9 cellular contexts compared by ENCODE assay signal in the genomic region with DNA sequence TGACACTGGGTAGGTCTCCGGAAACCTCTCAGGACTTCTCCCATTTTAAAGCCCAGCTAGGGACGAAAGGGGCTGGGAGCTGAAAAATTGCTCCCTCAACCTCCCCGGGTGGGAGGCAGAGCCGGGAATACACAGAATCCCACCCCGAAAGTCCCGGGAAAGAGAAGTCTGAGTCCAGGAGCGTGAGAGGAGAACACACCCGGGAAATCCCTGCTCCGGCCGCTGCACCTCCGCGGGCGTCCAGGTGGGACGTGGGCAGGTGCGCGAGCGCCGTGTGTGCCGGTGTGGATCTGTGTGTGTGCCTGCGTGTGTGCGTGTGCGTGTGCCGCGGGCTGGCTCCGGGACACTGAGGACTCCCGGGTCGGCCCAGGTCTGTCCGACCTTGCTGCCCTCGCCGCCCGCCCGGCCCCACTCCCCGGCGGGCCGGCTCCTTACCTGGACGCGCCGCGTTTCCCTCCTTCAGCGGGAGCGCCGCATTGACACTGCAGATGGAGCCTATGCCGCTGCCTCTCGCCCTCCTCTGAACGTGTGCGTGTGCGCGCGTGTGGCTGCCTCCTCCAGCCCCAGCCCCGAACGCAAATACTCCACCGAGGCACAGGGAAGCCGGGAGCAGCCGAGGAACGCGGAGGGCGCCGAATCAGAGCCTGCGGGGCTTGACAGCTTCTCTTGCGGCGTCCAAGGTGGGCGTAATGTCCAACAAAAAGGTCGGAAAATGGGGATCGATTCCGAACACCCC. TPM values are rescaled to one million over a fixed set of nuclear protein-coding genes. Genes with fewer than 3 reads are reported as not detected.
DNase-seq lines count a peak whose midpoint lies in the region; ATAC-seq and FAIRE-seq lines count a peak whose summit lies in the region.
"Had no signal": no experiment of that assay in that cellular context is flagged by ENCODE, and none has a peak within 500 bp of the region (broad histone marks: within the 10 kb centered on the region; RNA-seq: fewer than 3 reads in every experiment).

Gene PLXNA4, minus strand, starts transcription at position 484 of the 736 bp plus-strand sequence. CDS start 67,777 bp downstream, outside the sequence.

- H3K9me3 ChIP-seq in small intestine (ENCODE audit: control insufficient read depth, low read depth), result no peaks in the 10 kb centered on the region

- peak; percentile 20 for ATAC-seq in activated CD8-positive, alpha-beta memory T cell treated with anti-CD3 and anti-CD28 coated beads, Interleukin-2, amount 10 ng/mL, durations not matched to agents 7 days and 5 days
- ATAC-seq in HG03460 (IDR thresholded peaks at IDR 0.05; ENCODE audit: unreplicated experiment), result no peak

- H3K27ac ChIP-seq in angular gyrus (ENCODE audit: low read depth, low read length) (peak within 1 kb of the TSS; percentile 58), small intestine (ENCODE audit: low read depth in 1 of 2, low read length in 1 of 2) (no peak within 1 kb of the TSS)

- 0 to 2% (median 1%) methylated on average over 47 to 65 of the region's 65 CpGs for WGBS in small intestine, 3 donors

- no peak for DNase-seq in activated CD8-positive, alpha-beta memory T cell treated with anti-CD3 and anti-CD28 coated beads, Interleukin-2, amount 10 ng/mL, durations not matched to agents 7 days and 5 days
- no peak for DNase-seq in activated CD8-positive, alpha-beta memory T cell treated with anti-CD3 and anti-CD28 coated beads, Interleukin-2, amount 50 U/mL, for 48 hours
- DNase-seq in immature natural killer cell (peak in 2 of 3 donors; percentile 13 to 30), small intestine (no peak), DMS153 (lab: John Stamatoyannopoulos, UW) (no peak), SKM-1 (lab: John Stamatoyannopoulos, UW; ENCODE audit: unreplicated experiment) (no peak)

- peak within 1 kb of the TSS; percentile 29 for H3K4me3 Mint-ChIP-seq in activated CD8-positive, alpha-beta memory T cell treated with anti-CD3 and anti-CD28 coated beads, Interleukin-2, amount 10 ng/mL, durations not matched to agents 7 days and 5 days
- peak within 1 kb of the TSS; percentile 67 to 90 (median 84) for H3K4me3 Mint-ChIP-seq in immature natural killer cell

- H3K9me3 Mint-ChIP-seq in activated CD8-positive, alpha-beta memory T cell treated with anti-CD3 and anti-CD28 coated beads, Interleukin-2, amount 10 ng/mL, durations not matched to agents 7 days and 5 days (ENCODE audit: low read depth), result no peaks in the 10 kb centered on the region
- H3K9me3 Mint-ChIP-seq in immature natural killer cell, result no peaks in the 10 kb centered on the region

- no peak for FAIRE-seq in small intestine (lab: Jason Lieb, UNC)
- FAIRE-seq: TTC549 had no signal

- CTCF ChIA-PET in activated CD8-positive, alpha-beta memory T cell treated with anti-CD3 and anti-CD28 coated beads, Interleukin-2, amount 10 ng/mL, durations not matched to agents 7 days and 5 days (lab: Charles Lee), result interaction anchor here (5.5 to 11.8 kb wide), 2 partner anchors 181 to 257 kb away, joined by 114 to 216 read pairs; no protein-coding TSS in a partner anchor

- no peaks in the 10 kb centered on the region for H3K4me1 ChIP-seq in small intestine (ENCODE audit: control insufficient read depth in 2 of 2, insufficient read depth in 1 of 2, low read depth in 1 of 2, low read length in 1 of 2)

- no peaks in the 10 kb centered on the region for H3K36me3 Mint-ChIP-seq in activated CD8-positive, alpha-beta memory T cell treated with anti-CD3 and anti-CD28 coated beads, Interleukin-2, amount 10 ng/mL, durations not matched to agents 7 days and 5 days
- H3K36me3 Mint-ChIP-seq in immature natural killer cell, result no peaks in the 10 kb centered on the region

- H3K4me3 ChIP-seq in small intestine (ENCODE audit: low read depth in 1 of 2, low read length in 2 of 2), result peak within 1 kb of the TSS; percentile 5 to 46

- peaks cover 13 to 26% of the 10 kb centered on the region in 2 donors for H3K27me3 ChIP-seq in small intestine (ENCODE audit: control insufficient read depth in 2 of 2, insufficient read depth in 2 of 2, low read length in 2 of 2)

- H3K36me3 ChIP-seq in small intestine (ENCODE audit: control insufficient read depth in 2 of 2, insufficient read depth in 2 of 2, low read length in 2 of 2), result no peaks in the 10 kb centered on the region

- peaks cover 15% of the 10 kb centered on the region for H3K4me1 Mint-ChIP-seq in activated CD8-positive, alpha-beta memory T cell treated with anti-CD3 and anti-CD28 coated beads, Interleukin-2, amount 10 ng/mL, durations not matched to agents 7 days and 5 days
- H3K4me1 Mint-ChIP-seq in immature natural killer cell, result peaks cover 42 to 50% of the 10 kb centered on the region in 2 donors

- peaks cover 84% of the 10 kb centered on the region for H3K27me3 Mint-ChIP-seq in activated CD8-positive, alpha-beta memory T cell treated with anti-CD3 and anti-CD28 coated beads, Interleukin-2, amount 10 ng/mL, durations not matched to agents 7 days and 5 days
- H3K27me3 Mint-ChIP-seq in immature natural killer cell (ENCODE audit: low read depth in 3 of 3), result peaks cover 9 to 31% (median 12%) of the 10 kb centered on the region in 3 donors

- H3K27ac Mint-ChIP-seq in activated CD8-positive, alpha-beta memory T cell treated with anti-CD3 and anti-CD28 coated beads, Interleukin-2, amount 10 ng/mL, durations not matched to agents 7 days and 5 days, result no peak within 1 kb of the TSS
- peak within 1 kb of the TSS in 1 of 6 donors; percentile 33 for H3K27ac Mint-ChIP-seq in immature natural killer cell

RNA-seq across cellular contexts. Expression of gene PLXNA4, which starts in this region (rescaled TPM):
- total RNA-seq in activated CD8-positive, alpha-beta memory T cell treated with anti-CD3 and anti-CD28 coated beads, Interleukin-2, amount 10 ng/mL, durations not matched to agents 7 days and 5 days, result 1 to 10 TPM; 1.2 to 1.6 TPM
- polyA plus RNA-seq in immature natural killer cell (1 to 10 TPM in 1 of 3 donors, under 1 TPM in 2; 0.53 to 1.3 (median 0.56) TPM), small intestine (1 to 10 TPM in 1 of 3 donors, under 1 TPM in 1, not detected in 1; under 0.01 to 3.9 TPM)

Comparison
In these comparisons a context has a peak if more than half of its experiments do, and no peak if none do; other contexts are left out.
1. DNase-seq: peak in immature natural killer cell (2 of 3); none in activated CD8-positive, alpha-beta memory T cell treated with anti-CD3 and anti-CD28 coated beads, Interleukin-2, amount 10 ng/mL, durations not matched to agents 7 days and 5 days (single experiment), activated CD8-positive, alpha-beta memory T cell treated with anti-CD3 and anti-CD28 coated beads, Interleukin-2, amount 50 U/mL, for 48 hours (single experiment), small intestine (single experiment), DMS153 (single experiment) and SKM-1 (single experiment).